9 cellular contexts compared by ENCODE assay signal in genomic region chr6:157954150-157955117, GRCh38. TPM values are rescaled to one million over a fixed set of nuclear protein-coding genes. Genes with fewer than 3 reads are reported as not detected.
A peak's percentile ranks its signal among the peaks of the same experiment; 100 is the strongest.
DNase-seq lines count a peak whose midpoint lies in the region; ATAC-seq and TF ChIP-seq lines count a peak whose summit lies in the region.
"Had no signal": no experiment of that assay in that cellular context is flagged by ENCODE, and none has a peak within 500 bp of the region (broad histone marks: within the 10 kb centered on the region; RNA-seq: fewer than 3 reads in every experiment).

No MANE protein-coding gene starts in this region.

- no peak overlapping the region for H3K27ac Mint-ChIP-seq in activated T-helper 17 cell treated with anti-CD3 and anti-CD28 coated beads, Interleukin-2, amount 50 U/mL, for 72 hours

- H3K4me3 Mint-ChIP-seq in activated T-helper 17 cell treated with anti-CD3 and anti-CD28 coated beads, Interleukin-2, amount 50 U/mL, for 72 hours: no peak overlapping the region
- H3K4me3 Mint-ChIP-seq: central memory CD8-positive, alpha-beta T cell had no signal

- H3K27ac ChIP-seq in VCaP: peak overlapping the region; percentile 84

- DNase-seq in KBM-7 (peak; percentile 61), iris pigment epithelial cell (ENCODE audit: low read depth) (peak; percentile 41), foreskin melanocyte (no peak)
- peak; percentile 17 for DNase-seq in stimulated activated CD8-positive, alpha-beta memory T cell treated with anti-CD3 and anti-CD28 coated beads, Interleukin-4, amount 100 ng/mL, for 48 hours
- no peak for DNase-seq in stimulated activated CD4-positive, alpha-beta T cell treated with anti-CD3 and anti-CD28 coated beads, Interleukin-12 subunit alpha, Interleukin-12 subunit beta, amount 100 ng/mL, for 4 hours

- H3K27me3 Mint-ChIP-seq in activated T-helper 17 cell treated with anti-CD3 and anti-CD28 coated beads, Interleukin-2, amount 50 U/mL, for 72 hours: no peaks in the 10 kb centered on the region

- in situ Hi-C loops in KBM-7 (cut with MboI; ENCODE audit: low pct_unique_long_range_greater_than_20kb, low sequenced_read_pairs): no loop called here

- no peaks in the 10 kb centered on the region for H3K36me3 Mint-ChIP-seq in activated T-helper 17 cell treated with anti-CD3 and anti-CD28 coated beads, Interleukin-2, amount 50 U/mL, for 72 hours (ENCODE audit: low read depth)

- peak; percentile 28 for TF ChIP-seq CTCF in VCaP (conservative IDR thresholded peaks at IDR 0.05)

- H3K9me3 Mint-ChIP-seq in activated T-helper 17 cell treated with anti-CD3 and anti-CD28 coated beads, Interleukin-2, amount 50 U/mL, for 72 hours: peaks cover 13% of the 10 kb centered on the region

- no peak for ATAC-seq in activated T-helper 17 cell treated with anti-CD3 and anti-CD28 coated beads, Interleukin-2, amount 50 U/mL, for 72 hours (replicated peaks)
- ATAC-seq in GM21576 (IDR thresholded peaks at IDR 0.05; ENCODE audit: unreplicated experiment): no peak

- H3K4me1 Mint-ChIP-seq in activated T-helper 17 cell treated with anti-CD3 and anti-CD28 coated beads, Interleukin-2, amount 50 U/mL, for 72 hours: peaks cover 4% of the 10 kb centered on the region
- H3K4me1 Mint-ChIP-seq: central memory CD8-positive, alpha-beta T cell had no signal

RNA-seq across cellular contexts. Expression of gene SYNJ2, which starts 27.2 kb away (rescaled TPM):
- 10 to 100 TPM; 28.0 to 32.0 TPM for total RNA-seq in activated T-helper 17 cell treated with anti-CD3 and anti-CD28 coated beads, Interleukin-2, amount 50 U/mL, for 72 hours

Comparison
In these comparisons a context has a peak if more than half of its experiments do, and no peak if none do; other contexts are left out.
1. DNase-seq: peak in KBM-7 (single experiment), iris pigment epithelial cell (single experiment) and stimulated activated CD8-positive, alpha-beta memory T cell treated with anti-CD3 and anti-CD28 coated beads, Interleukin-4, amount 100 ng/mL, for 48 hours (single experiment); none in foreskin melanocyte (single experiment) and stimulated activated CD4-positive, alpha-beta T cell treated with anti-CD3 and anti-CD28 coated beads, Interleukin-12 subunit alpha, Interleukin-12 subunit beta, amount 100 ng/mL, for 4 hours (single experiment).